In genomic region chr4:124993838-124994237, GRCh38 we compare ENCODE assay signal across 34 cellular contexts.
"Had no signal": no experiment of that assay in that cellular context is flagged by ENCODE, and none has a peak within 500 bp of the region (broad histone marks: within the 10 kb centered on the region; RNA-seq: fewer than 3 reads in every experiment).

No MANE protein-coding gene starts in this region.

- H3K9me3 Mint-ChIP-seq: activated CD4-positive, alpha-beta memory T cell treated with anti-CD3 and anti-CD28 coated beads, Interleukin-2, amount 10 ng/mL, durations not matched to agents 7 days and 5 days; activated naive CD4-positive, alpha-beta T cell treated with anti-CD3 and anti-CD28 coated beads, Interleukin-2, amount 10 ng/mL, durations not matched to agents 7 days and 5 days; activated naive CD4-positive, alpha-beta T cell treated with anti-CD3 and anti-CD28 coated beads, Interleukin-2, amount 50 U/mL, for 24 hours; activated T-helper 2 cell treated with anti-CD3 and anti-CD28 coated beads, Interferon-gamma antibody, Interleukin-2, Interleukin-4, amounts not matched to agents 10 μg/mL and 5 μg/mL and 100 μg/mL, durations not matched to agents 14 hours and 24 hours and 36 hours; brain; T-helper 1 cell treated with Interleukin-12 subunit alpha and Interleukin-12 subunit beta and Interleukin-4 antibody, amounts not matched to agents 30 μg/mL and 1 μg/mL, for 36 hours; WTC11 had no signal

- ATAC-seq: activated CD4-positive, alpha-beta T cell treated with anti-CD3 and anti-CD28 coated beads for 36 hours; activated CD4-positive, CD25-positive, alpha-beta regulatory T cell treated with anti-CD3 and anti-CD28 coated beads, Interleukin-2, amount 50 U/mL, for 24 hours; activated CD8-positive, alpha-beta memory T cell treated with anti-CD3 and anti-CD28 coated beads, Interleukin-2, amount 10 ng/mL, durations not matched to agents 7 days and 5 days; activated CD8-positive, alpha-beta T cell treated with anti-CD3 and anti-CD28 coated beads, Interleukin-2, amount 10 ng/mL, durations not matched to agents 7 days and 5 days; activated naive CD8-positive, alpha-beta T cell treated with anti-CD3 and anti-CD28 coated beads, Interleukin-2, amount 50 U/mL, for 24 hours; WTC11 had no signal

- H3K27ac ChIP-seq: ascending aorta, WERI-Rb-1 had no signal

- H3K36me3 ChIP-seq: ascending aorta, WERI-Rb-1 had no signal

- H3K36me3 Mint-ChIP-seq: activated CD8-positive, alpha-beta memory T cell treated with anti-CD3 and anti-CD28 coated beads, Interleukin-2, amount 10 ng/mL, durations not matched to agents 7 days and 5 days; activated naive CD4-positive, alpha-beta T cell treated with anti-CD3 and anti-CD28 coated beads, Interleukin-2, amount 10 ng/mL, durations not matched to agents 7 days and 5 days; activated naive CD4-positive, alpha-beta T cell treated with anti-CD3 and anti-CD28 coated beads, Interleukin-2, amount 50 U/mL, for 24 hours; activated naive CD8-positive, alpha-beta T cell; activated naive CD8-positive, alpha-beta T cell treated with anti-CD3 and anti-CD28 coated beads, Interleukin-2, amount 10 ng/mL, durations not matched to agents 7 days and 5 days; brain; WTC11 had no signal

- H3K4me3 Mint-ChIP-seq: activated CD4-positive, alpha-beta memory T cell treated with anti-CD3 and anti-CD28 coated beads, Interleukin-2, amount 10 ng/mL, durations not matched to agents 7 days and 5 days; activated CD4-positive, alpha-beta T cell treated with anti-CD3 and anti-CD28 coated beads for 36 hours; activated CD4-positive, alpha-beta T cell treated with anti-CD3 and anti-CD28 coated beads, Interleukin-2, amount 10 ng/mL, durations not matched to agents 7 days and 5 days; activated CD8-positive, alpha-beta memory T cell treated with anti-CD3 and anti-CD28 coated beads, Interleukin-2, amount 10 ng/mL, durations not matched to agents 7 days and 5 days; activated CD8-positive, alpha-beta T cell treated with anti-CD3 and anti-CD28 coated beads, Interleukin-2, amount 10 ng/mL, durations not matched to agents 7 days and 5 days; activated naive CD4-positive, alpha-beta T cell treated with anti-CD3 and anti-CD28 coated beads, Interleukin-2, amount 10 ng/mL, durations not matched to agents 7 days and 5 days; activated naive CD4-positive, alpha-beta T cell treated with anti-CD3 and anti-CD28 coated beads, Interleukin-2, amount 50 U/mL, for 24 hours; activated naive CD8-positive, alpha-beta T cell; activated naive CD8-positive, alpha-beta T cell treated with anti-CD3 and anti-CD28 coated beads, Interleukin-2, amount 10 ng/mL, durations not matched to agents 7 days and 5 days; activated naive CD8-positive, alpha-beta T cell treated with anti-CD3 and anti-CD28 coated beads, Interleukin-2, amount 50 U/mL, for 24 hours; activated T-cell treated with anti-CD3 and anti-CD28 coated beads, Interleukin-2, amount 50 U/mL, for 24 hours; brain; T-helper 1 cell treated with Interleukin-12 subunit alpha and Interleukin-12 subunit beta and Interleukin-4 antibody, amounts not matched to agents 30 μg/mL and 1 μg/mL, for 36 hours; T-helper 2 cell treated with Interferon-gamma antibody and Interleukin-4, amounts not matched to agents 5 μg/mL and 100 μg/mL, for 36 hours; WTC11 had no signal

- H3K27ac Mint-ChIP-seq: activated CD4-positive, alpha-beta memory T cell treated with anti-CD3 and anti-CD28 coated beads, Interleukin-2, amount 10 ng/mL, durations not matched to agents 7 days and 5 days; activated CD4-positive, alpha-beta T cell treated with anti-CD3 and anti-CD28 coated beads for 36 hours; activated CD4-positive, alpha-beta T cell treated with anti-CD3 and anti-CD28 coated beads, Interleukin-2, amount 10 ng/mL, durations not matched to agents 7 days and 5 days; activated CD8-positive, alpha-beta memory T cell treated with anti-CD3 and anti-CD28 coated beads, Interleukin-2, amount 10 ng/mL, durations not matched to agents 7 days and 5 days; activated CD8-positive, alpha-beta T cell treated with anti-CD3 and anti-CD28 coated beads, Interleukin-2, amount 10 ng/mL, durations not matched to agents 7 days and 5 days; activated naive CD4-positive, alpha-beta T cell treated with anti-CD3 and anti-CD28 coated beads, Interleukin-2, amount 10 ng/mL, durations not matched to agents 7 days and 5 days; activated naive CD4-positive, alpha-beta T cell treated with anti-CD3 and anti-CD28 coated beads, Interleukin-2, amount 50 U/mL, for 24 hours; activated naive CD8-positive, alpha-beta T cell; activated naive CD8-positive, alpha-beta T cell treated with anti-CD3 and anti-CD28 coated beads, Interleukin-2, amount 10 ng/mL, durations not matched to agents 7 days and 5 days; activated naive CD8-positive, alpha-beta T cell treated with anti-CD3 and anti-CD28 coated beads, Interleukin-2, amount 50 U/mL, for 24 hours; activated T-cell treated with anti-CD3 and anti-CD28 coated beads, Interleukin-2, amount 50 U/mL, for 24 hours; activated T-helper 2 cell treated with anti-CD3 and anti-CD28 coated beads, Interferon-gamma antibody, Interleukin-2, Interleukin-4, amounts not matched to agents 10 μg/mL and 5 μg/mL and 100 μg/mL, durations not matched to agents 14 hours and 24 hours and 36 hours; brain; T-helper 1 cell treated with Interleukin-12 subunit alpha and Interleukin-12 subunit beta and Interleukin-4 antibody, amounts not matched to agents 30 μg/mL and 1 μg/mL, for 36 hours; T-helper 2 cell treated with Interferon-gamma antibody and Interleukin-4, amounts not matched to agents 5 μg/mL and 100 μg/mL, for 36 hours; WTC11 had no signal

- DNase-seq: activated CD4-positive, alpha-beta memory T cell treated with anti-CD3 and anti-CD28 coated beads, Interleukin-2, amount 10 ng/mL, durations not matched to agents 7 days and 5 days; activated CD4-positive, alpha-beta T cell treated with anti-CD3 and anti-CD28 coated beads for 1 hour; activated CD4-positive, alpha-beta T cell treated with anti-CD3 and anti-CD28 coated beads for 36 hours; activated CD4-positive, alpha-beta T cell treated with anti-CD3 and anti-CD28 coated beads for 48 hours; activated CD4-positive, alpha-beta T cell treated with anti-CD3 and anti-CD28 coated beads, Interleukin-2, amount 10 ng/mL, durations not matched to agents 7 days and 5 days; activated CD4-positive, alpha-beta T cell treated with anti-CD3 and anti-CD28 coated beads, Interleukin-2, amount 50 U/mL, for 48 hours; activated CD4-positive, CD25-positive, alpha-beta regulatory T cell; activated CD8-positive, alpha-beta memory T cell treated with anti-CD3 and anti-CD28 coated beads for 24 hours; activated CD8-positive, alpha-beta memory T cell treated with anti-CD3 and anti-CD28 coated beads, Interleukin-2, amount 10 ng/mL, durations not matched to agents 7 days and 5 days; activated CD8-positive, alpha-beta memory T cell treated with anti-CD3 and anti-CD28 coated beads, Interleukin-2, amount 50 U/mL, for 48 hours; activated CD8-positive, alpha-beta T cell treated with anti-CD3 and anti-CD28 coated beads, Interleukin-2, amount 10 ng/mL, durations not matched to agents 7 days and 5 days; activated effector memory CD4-positive, alpha-beta T cell treated with Interleukin-2 at 50 U/mL for 16 hours; activated gamma-delta T cell; activated naive CD4-positive, alpha-beta T cell treated with anti-CD3 and anti-CD28 coated beads, Interleukin-2, amount 10 ng/mL, durations not matched to agents 7 days and 5 days; activated naive CD4-positive, alpha-beta T cell treated with Interleukin-2 at 50 U/mL for 16 hours; activated naive CD8-positive, alpha-beta T cell treated with anti-CD3 and anti-CD28 coated beads, Interleukin-2, amount 10 ng/mL, durations not matched to agents 7 days and 5 days; activated naive CD8-positive, alpha-beta T cell treated with anti-CD3 and anti-CD28 coated beads, Interleukin-2, amount 50 U/mL, for 24 hours; activated T-cell treated with anti-CD3 and anti-CD28 coated beads, Interleukin-2, amount 50 U/mL, for 24 hours; activated T-cell treated with anti-CD3 and anti-CD28 coated beads, Interleukin-2, amount 50 U/mL, for 48 hours; amygdala; anterior cingulate cortex; central memory CD4-positive, alpha-beta T cell; T-helper 2 cell; T-helper 9 cell; WERI-Rb-1 had no signal

- H3K4me1 ChIP-seq: ascending aorta had no signal

- H3K9me3 ChIP-seq: ascending aorta had no signal

- H3K4me3 ChIP-seq: ascending aorta had no signal

- H3K27me3 ChIP-seq: ascending aorta had no signal

- H3K27me3 Mint-ChIP-seq: activated CD4-positive, alpha-beta memory T cell treated with anti-CD3 and anti-CD28 coated beads, Interleukin-2, amount 10 ng/mL, durations not matched to agents 7 days and 5 days; activated CD4-positive, alpha-beta T cell treated with anti-CD3 and anti-CD28 coated beads for 36 hours; activated CD4-positive, alpha-beta T cell treated with anti-CD3 and anti-CD28 coated beads, Interleukin-2, amount 10 ng/mL, durations not matched to agents 7 days and 5 days; activated CD8-positive, alpha-beta memory T cell treated with anti-CD3 and anti-CD28 coated beads, Interleukin-2, amount 10 ng/mL, durations not matched to agents 7 days and 5 days; activated naive CD4-positive, alpha-beta T cell treated with anti-CD3 and anti-CD28 coated beads, Interleukin-2, amount 10 ng/mL, durations not matched to agents 7 days and 5 days; activated naive CD4-positive, alpha-beta T cell treated with anti-CD3 and anti-CD28 coated beads, Interleukin-2, amount 50 U/mL, for 24 hours; activated naive CD8-positive, alpha-beta T cell treated with anti-CD3 and anti-CD28 coated beads, Interleukin-2, amount 10 ng/mL, durations not matched to agents 7 days and 5 days; activated naive CD8-positive, alpha-beta T cell treated with anti-CD3 and anti-CD28 coated beads, Interleukin-2, amount 50 U/mL, for 24 hours; activated T-cell treated with anti-CD3 and anti-CD28 coated beads, Interleukin-2, amount 50 U/mL, for 24 hours; brain had no signal

- H3K4me1 Mint-ChIP-seq: activated CD4-positive, alpha-beta memory T cell treated with anti-CD3 and anti-CD28 coated beads, Interleukin-2, amount 10 ng/mL, durations not matched to agents 7 days and 5 days; activated CD4-positive, alpha-beta T cell treated with anti-CD3 and anti-CD28 coated beads for 36 hours; activated CD4-positive, alpha-beta T cell treated with anti-CD3 and anti-CD28 coated beads, Interleukin-2, amount 10 ng/mL, durations not matched to agents 7 days and 5 days; activated CD8-positive, alpha-beta memory T cell treated with anti-CD3 and anti-CD28 coated beads, Interleukin-2, amount 10 ng/mL, durations not matched to agents 7 days and 5 days; activated naive CD4-positive, alpha-beta T cell treated with anti-CD3 and anti-CD28 coated beads, Interleukin-2, amount 10 ng/mL, durations not matched to agents 7 days and 5 days; activated naive CD4-positive, alpha-beta T cell treated with anti-CD3 and anti-CD28 coated beads, Interleukin-2, amount 50 U/mL, for 24 hours; activated naive CD8-positive, alpha-beta T cell treated with anti-CD3 and anti-CD28 coated beads, Interleukin-2, amount 10 ng/mL, durations not matched to agents 7 days and 5 days; activated naive CD8-positive, alpha-beta T cell treated with anti-CD3 and anti-CD28 coated beads, Interleukin-2, amount 50 U/mL, for 24 hours; WTC11 had no signal
